In the genomic region with DNA sequence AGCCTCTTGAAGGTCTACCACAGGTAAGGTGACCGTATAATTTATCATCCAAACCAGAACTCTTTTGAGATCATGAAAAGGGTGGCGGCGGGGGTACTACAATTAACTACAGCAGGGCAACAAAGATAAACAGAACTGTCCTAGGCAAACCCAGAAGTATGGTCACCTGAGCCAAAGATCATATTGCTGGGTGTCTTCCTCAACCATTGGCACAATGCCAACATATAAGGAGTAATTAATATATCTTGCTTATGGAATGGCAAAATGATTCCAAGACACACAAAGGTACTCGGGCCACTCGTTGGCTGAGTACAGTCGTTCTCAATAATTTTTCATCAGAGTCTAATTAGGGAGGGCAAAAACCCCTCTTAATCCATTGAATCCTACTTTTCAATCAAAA, we compare ENCODE assay signal across 36 cellular contexts.
"Had no signal": no experiment of that assay in that cellular context is flagged by ENCODE, and none has a peak within 500 bp of the region (broad histone marks: within the 10 kb centered on the region; RNA-seq: fewer than 3 reads in every experiment).

No MANE protein-coding gene starts in this region.

- H3K4me3 ChIP-seq: MG63 had no signal

- H3K27me3 ChIP-seq: MG63 had no signal

- DNase-seq: Karpas-422, Kasumi-1, MG63, MM.1S, MV-4-11, NCI-H1048, NCI-H1092, NCI-H1092 treated with DMSO at 0.1 percent for 48 hours, NCI-H1105, NCI-H1105 treated with DMSO at 0.1 percent for 48 hours, NCI-H1417, NCI-H1417 treated with DMSO at 0.1 percent for 48 hours, NCI-H1436, NCI-H1436 treated with DMSO at 0.1 percent for 48 hours, NCI-H146, NCI-H1694, NCI-H1694 treated with DMSO at 0.1 percent for 48 hours, NCI-H187, NCI-H187 treated with DMSO at 0.1 percent for 48 hours, NCI-H1930, NCI-H2029, NCI-H2029 treated with DMSO at 0.1 percent for 48 hours, NCI-H2081, NCI-H2081 treated with DMSO at 0.1 percent for 48 hours, NCI-H2107, NCI-H2171, NCI-H2171 treated with DMSO at 0.1 percent for 48 hours, NCI-H2227 treated with DMSO at 0.1 percent for 48 hours, NCI-H226, NCI-H345, NCI-H446, NCI-H446 treated with DMSO at 0.1 percent for 48 hours, NCI-H510A, NCI-H510A treated with DMSO at 0.1 percent for 48 hours, NCI-H524, NCI-H524 treated with DMSO at 0.1 percent for 48 hours had no signal

- H3K9me3 ChIP-seq: MG63 had no signal
